ENCODE assay signal across 1 cellular context in genomic region chr3:150567328-150567727, GRCh38.
TF ChIP-seq lines count a peak whose summit lies in the region.

No MANE protein-coding gene starts in this region.

TF ChIP-seq in K562, 482 proteins besides CTCF, POLR2A, EP300 and RAD21:
- TF ChIP-seq, protein P1, sequence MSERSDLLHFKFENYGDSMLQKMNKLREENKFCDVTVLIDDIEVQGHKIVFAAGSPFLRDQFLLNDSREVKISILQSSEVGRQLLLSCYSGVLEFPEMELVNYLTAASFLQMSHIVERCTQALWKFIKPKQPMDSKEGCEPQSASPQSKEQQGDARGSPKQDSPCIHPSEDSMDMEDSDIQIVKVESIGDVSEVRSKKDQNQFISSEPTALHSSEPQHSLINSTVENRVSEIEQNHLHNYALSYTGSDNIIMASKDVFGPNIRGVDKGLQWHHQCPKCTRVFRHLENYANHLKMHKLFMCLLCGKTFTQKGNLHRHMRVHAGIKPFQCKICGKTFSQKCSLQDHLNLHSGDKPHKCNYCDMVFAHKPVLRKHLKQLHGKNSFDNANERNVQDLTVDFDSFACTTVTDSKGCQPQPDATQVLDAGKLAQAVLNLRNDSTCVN (CRISPR knock-in tag; IDR thresholded peaks at IDR 0.05) = no peak
- TF ChIP-seq, protein P2, sequence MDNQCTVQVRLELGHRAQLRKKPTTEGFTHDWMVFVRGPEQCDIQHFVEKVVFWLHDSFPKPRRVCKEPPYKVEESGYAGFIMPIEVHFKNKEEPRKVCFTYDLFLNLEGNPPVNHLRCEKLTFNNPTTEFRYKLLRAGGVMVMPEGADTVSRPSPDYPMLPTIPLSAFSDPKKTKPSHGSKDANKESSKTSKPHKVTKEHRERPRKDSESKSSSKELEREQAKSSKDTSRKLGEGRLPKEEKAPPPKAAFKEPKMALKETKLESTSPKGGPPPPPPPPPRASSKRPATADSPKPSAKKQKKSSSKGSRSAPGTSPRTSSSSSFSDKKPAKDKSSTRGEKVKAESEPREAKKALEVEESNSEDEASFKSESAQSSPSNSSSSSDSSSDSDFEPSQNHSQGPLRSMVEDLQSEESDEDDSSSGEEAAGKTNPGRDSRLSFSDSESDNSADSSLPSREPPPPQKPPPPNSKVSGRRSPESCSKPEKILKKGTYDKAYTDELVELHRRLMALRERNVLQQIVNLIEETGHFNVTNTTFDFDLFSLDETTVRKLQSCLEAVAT (IDR thresholded peaks at IDR 0.05) = no peak
- TF ChIP-seq SRSF1 (IDR thresholded peaks at IDR 0.05; ENCODE audit: low read depth, low read length) = no peak
